24 cellular contexts compared by ENCODE assay signal in the genomic region with DNA sequence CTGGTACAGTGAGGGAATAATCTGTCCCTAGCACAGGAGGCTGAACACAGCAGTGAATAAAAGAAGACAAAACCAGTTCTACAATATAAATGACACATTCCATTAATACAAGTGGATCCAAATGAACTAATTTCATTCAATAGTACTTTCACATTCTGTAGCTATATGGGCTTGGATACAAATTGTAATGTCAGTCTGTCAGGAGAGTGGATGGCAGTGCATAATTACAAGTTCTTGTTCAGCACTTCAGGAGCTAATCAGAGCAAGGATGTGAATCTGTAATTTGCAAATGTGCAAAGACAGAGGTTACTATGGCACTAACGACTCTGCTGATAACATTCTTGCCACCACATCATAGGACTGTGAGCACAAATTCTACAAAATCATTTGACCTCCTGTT.
"Had no signal": no experiment of that assay in that cellular context is flagged by ENCODE, and none has a peak within 500 bp of the region (broad histone marks: within the 10 kb centered on the region; RNA-seq: fewer than 3 reads in every experiment).

No MANE protein-coding gene starts in this region.

- H3K4me3 ChIP-seq: pancreas, prostate gland, right lobe of liver, sigmoid colon, stomach, thoracic aorta, thyroid gland, tibial nerve, upper lobe of left lung, vagina had no signal

- ATAC-seq: natural killer cell; pancreas; right cardiac atrium; right lobe of liver; stimulated activated effector memory CD8-positive, alpha-beta T cell treated with anti-CD3 and anti-CD28 coated beads, Interleukin-12 subunit alpha, Interleukin-12 subunit beta, amount 100 ng/mL, for 72 hours; stimulated activated naive B cell treated with anti-CD40 and anti-IgM and Interleukin-4, amounts not matched to agents 10 μg/mL and 1 μg/mL and 100 μg/mL, for 72 hours had no signal

- H3K36me3 ChIP-seq: neutrophil, pancreas, prostate gland, right lobe of liver, sigmoid colon, stomach, thoracic aorta, thyroid gland, tibial nerve, upper lobe of left lung, vagina had no signal

- H3K27me3 ChIP-seq: neutrophil, pancreas, right lobe of liver, sigmoid colon, stomach, thyroid gland, tibial nerve, upper lobe of left lung, vagina had no signal

- H3K9me3 ChIP-seq: neutrophil, pancreas, prostate gland, right lobe of liver, sigmoid colon, stomach, thoracic aorta, thyroid gland, tibial nerve, upper lobe of left lung, vagina had no signal

- DNase-seq: natural killer cell; nucleus accumbens; pancreas; right cardiac atrium; right lobe of liver; sigmoid colon; small intestine; stimulated activated CD4-positive, alpha-beta T cell treated with anti-CD3 and anti-CD28 coated beads, Interleukin-15, amount 100 ng/mL, for 24 hours; stimulated activated CD4-positive, alpha-beta T cell treated with anti-CD3 and anti-CD28 coated beads, Interleukin-2, amount 100 ng/mL, for 24 hours; stimulated activated CD4-positive, alpha-beta T cell treated with anti-CD3 and anti-CD28 coated beads, Interleukin-2, amount 100 ng/mL, for 48 hours; stimulated activated CD4-positive, alpha-beta T cell treated with anti-CD3 and anti-CD28 coated beads, Interleukin-4, amount 100 ng/mL, for 24 hours; stimulated activated naive B cell treated with anti-CD40 and anti-IgM and Interleukin-4, amounts not matched to agents 10 μg/mL and 1 μg/mL and 100 μg/mL, for 72 hours; stimulated activated naive CD4-positive, alpha-beta T cell treated with Interleukin-2 at 50 U/mL for 16 hours; stomach; thyroid gland; trophoblast cell; upper lobe of left lung had no signal

- FAIRE-seq: pancreas, small intestine, urothelium cell line had no signal

- H3K27ac ChIP-seq: neutrophil, pancreas, prostate gland, right lobe of liver, sigmoid colon, stomach, thoracic aorta, thyroid gland, upper lobe of left lung, vagina had no signal

- H3K4me1 ChIP-seq: pancreas, prostate gland, right lobe of liver, thyroid gland, upper lobe of left lung, vagina had no signal
